1 cellular context compared by ENCODE assay signal in the genomic region with DNA sequence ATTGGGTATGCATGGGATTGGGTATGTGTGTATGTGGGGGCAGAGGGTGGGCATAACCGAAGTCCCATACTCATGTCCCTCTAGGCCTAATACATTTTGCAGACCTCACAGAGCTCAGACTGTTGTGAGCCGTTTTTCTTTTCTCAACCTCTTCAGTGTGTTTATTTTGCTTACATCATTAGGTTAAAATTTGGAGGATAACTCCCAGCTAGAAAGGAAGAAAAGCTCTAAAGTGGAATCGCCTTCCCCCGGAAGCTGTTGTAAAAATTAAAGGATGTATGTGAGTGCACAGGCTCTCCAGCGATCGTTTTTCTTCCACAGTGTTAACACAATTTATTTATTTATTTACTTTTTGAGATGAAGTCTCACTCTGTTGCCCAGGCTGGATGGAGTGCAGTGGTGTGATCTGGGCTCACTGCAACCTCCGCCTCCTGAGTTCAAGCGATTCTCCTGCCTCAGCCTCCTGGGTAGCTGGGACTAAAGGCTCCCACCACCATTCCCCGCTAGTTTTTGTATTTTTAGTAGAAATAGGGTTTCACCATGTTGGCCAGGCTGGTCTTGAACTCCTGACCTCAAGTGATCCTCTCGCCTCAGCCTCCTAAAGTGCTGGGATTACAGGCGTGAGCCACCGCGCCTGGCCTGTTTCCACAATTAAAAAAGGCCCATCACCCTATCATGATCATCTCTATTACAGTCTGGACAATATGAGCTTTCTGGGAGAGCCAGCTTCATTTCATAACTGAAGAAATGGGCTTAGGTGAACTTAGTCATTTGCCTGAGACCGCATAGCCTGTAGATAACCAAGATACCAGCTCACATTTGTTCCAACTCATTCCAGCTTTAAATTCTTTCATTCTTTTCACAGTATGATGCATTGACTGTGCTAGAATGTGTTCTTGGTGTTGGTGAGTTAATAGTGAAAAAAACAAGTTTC.
TF ChIP-seq lines count a peak whose summit lies in the region.

No MANE protein-coding gene starts in this region.

TF ChIP-seq in GM23338, 12 proteins besides CTCF, POLR2A, EP300 and RAD21:
- TF ChIP-seq, protein P1, sequence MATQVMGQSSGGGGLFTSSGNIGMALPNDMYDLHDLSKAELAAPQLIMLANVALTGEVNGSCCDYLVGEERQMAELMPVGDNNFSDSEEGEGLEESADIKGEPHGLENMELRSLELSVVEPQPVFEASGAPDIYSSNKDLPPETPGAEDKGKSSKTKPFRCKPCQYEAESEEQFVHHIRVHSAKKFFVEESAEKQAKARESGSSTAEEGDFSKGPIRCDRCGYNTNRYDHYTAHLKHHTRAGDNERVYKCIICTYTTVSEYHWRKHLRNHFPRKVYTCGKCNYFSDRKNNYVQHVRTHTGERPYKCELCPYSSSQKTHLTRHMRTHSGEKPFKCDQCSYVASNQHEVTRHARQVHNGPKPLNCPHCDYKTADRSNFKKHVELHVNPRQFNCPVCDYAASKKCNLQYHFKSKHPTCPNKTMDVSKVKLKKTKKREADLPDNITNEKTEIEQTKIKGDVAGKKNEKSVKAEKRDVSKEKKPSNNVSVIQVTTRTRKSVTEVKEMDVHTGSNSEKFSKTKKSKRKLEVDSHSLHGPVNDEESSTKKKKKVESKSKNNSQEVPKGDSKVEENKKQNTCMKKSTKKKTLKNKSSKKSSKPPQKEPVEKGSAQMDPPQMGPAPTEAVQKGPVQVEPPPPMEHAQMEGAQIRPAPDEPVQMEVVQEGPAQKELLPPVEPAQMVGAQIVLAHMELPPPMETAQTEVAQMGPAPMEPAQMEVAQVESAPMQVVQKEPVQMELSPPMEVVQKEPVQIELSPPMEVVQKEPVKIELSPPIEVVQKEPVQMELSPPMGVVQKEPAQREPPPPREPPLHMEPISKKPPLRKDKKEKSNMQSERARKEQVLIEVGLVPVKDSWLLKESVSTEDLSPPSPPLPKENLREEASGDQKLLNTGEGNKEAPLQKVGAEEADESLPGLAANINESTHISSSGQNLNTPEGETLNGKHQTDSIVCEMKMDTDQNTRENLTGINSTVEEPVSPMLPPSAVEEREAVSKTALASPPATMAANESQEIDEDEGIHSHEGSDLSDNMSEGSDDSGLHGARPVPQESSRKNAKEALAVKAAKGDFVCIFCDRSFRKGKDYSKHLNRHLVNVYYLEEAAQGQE (IDR thresholded peaks at IDR 0.05; ENCODE audit: unreplicated experiment), result no peak
- TF ChIP-seq, protein P2, sequence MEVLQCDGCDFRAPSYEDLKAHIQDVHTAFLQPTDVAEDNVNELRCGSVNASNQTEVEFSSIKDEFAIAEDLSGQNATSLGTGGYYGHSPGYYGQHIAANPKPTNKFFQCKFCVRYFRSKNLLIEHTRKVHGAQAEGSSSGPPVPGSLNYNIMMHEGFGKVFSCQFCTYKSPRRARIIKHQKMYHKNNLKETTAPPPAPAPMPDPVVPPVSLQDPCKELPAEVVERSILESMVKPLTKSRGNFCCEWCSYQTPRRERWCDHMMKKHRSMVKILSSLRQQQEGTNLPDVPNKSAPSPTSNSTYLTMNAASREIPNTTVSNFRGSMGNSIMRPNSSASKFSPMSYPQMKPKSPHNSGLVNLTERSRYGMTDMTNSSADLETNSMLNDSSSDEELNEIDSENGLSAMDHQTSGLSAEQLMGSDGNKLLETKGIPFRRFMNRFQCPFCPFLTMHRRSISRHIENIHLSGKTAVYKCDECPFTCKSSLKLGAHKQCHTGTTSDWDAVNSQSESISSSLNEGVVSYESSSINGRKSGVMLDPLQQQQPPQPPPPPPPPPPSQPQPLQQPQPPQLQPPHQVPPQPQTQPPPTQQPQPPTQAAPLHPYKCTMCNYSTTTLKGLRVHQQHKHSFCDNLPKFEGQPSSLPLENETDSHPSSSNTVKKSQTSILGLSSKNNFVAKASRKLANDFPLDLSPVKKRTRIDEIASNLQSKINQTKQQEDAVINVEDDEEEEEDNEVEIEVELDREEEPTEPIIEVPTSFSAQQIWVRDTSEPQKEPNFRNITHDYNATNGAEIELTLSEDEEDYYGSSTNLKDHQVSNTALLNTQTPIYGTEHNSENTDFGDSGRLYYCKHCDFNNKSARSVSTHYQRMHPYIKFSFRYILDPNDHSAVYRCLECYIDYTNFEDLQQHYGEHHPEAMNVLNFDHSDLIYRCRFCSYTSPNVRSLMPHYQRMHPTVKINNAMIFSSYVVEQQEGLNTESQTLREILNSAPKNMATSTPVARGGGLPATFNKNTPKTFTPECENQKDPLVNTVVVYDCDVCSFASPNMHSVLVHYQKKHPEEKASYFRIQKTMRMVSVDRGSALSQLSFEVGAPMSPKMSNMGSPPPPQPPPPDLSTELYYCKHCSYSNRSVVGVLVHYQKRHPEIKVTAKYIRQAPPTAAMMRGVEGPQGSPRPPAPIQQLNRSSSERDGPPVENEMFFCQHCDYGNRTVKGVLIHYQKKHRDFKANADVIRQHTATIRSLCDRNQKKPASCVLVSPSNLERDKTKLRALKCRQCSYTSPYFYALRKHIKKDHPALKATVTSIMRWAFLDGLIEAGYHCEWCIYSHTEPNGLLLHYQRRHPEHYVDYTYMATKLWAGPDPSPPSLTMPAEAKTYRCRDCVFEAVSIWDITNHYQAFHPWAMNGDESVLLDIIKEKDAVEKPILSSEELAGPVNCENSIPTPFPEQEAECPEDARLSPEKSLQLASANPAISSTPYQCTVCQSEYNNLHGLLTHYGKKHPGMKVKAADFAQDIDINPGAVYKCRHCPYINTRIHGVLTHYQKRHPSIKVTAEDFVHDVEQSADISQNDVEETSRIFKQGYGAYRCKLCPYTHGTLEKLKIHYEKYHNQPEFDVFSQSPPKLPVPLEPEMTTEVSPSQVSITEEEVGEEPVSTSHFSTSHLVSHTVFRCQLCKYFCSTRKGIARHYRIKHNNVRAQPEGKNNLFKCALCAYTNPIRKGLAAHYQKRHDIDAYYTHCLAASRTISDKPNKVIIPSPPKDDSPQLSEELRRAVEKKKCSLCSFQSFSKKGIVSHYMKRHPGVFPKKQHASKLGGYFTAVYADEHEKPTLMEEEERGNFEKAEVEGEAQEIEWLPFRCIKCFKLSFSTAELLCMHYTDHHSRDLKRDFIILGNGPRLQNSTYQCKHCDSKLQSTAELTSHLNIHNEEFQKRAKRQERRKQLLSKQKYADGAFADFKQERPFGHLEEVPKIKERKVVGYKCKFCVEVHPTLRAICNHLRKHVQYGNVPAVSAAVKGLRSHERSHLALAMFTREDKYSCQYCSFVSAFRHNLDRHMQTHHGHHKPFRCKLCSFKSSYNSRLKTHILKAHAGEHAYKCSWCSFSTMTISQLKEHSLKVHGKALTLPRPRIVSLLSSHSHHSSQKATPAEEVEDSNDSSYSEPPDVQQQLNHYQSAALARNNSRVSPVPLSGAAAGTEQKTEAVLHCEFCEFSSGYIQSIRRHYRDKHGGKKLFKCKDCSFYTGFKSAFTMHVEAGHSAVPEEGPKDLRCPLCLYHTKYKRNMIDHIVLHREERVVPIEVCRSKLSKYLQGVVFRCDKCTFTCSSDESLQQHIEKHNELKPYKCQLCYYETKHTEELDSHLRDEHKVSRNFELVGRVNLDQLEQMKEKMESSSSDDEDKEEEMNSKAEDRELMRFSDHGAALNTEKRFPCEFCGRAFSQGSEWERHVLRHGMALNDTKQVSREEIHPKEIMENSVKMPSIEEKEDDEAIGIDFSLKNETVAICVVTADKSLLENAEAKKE (CRISPR knock-in tag; IDR thresholded peaks at IDR 0.05), result no peak
- TF ChIP-seq NANOG (IDR thresholded peaks at IDR 0.05; ENCODE audit: borderline replicate concordance) (no peak), CREB1 (CRISPR knock-in tag; IDR thresholded peaks at IDR 0.05; ENCODE audit: low read depth) (no peak), ZNF331 (CRISPR knock-in tag; IDR thresholded peaks at IDR 0.05; ENCODE audit: low read depth) (no peak), ZNF114 (CRISPR knock-in tag; IDR thresholded peaks at IDR 0.05) (no peak)
